ENCODE assay signal across 8 cellular contexts in genomic region chr12:53213348-53213747, GRCh38. TPM values are rescaled to one million over a fixed set of nuclear protein-coding genes. Genes with fewer than 3 reads are reported as not detected.
DNase-seq lines count a peak whose midpoint lies in the region; ATAC-seq and TF ChIP-seq lines count a peak whose summit lies in the region.

No MANE protein-coding gene starts in this region.

- H3K4me3 Mint-ChIP-seq in naive thymus-derived CD8-positive, alpha-beta T cell: peak overlapping the region in 2 of 10 donors; percentile 10 to 54
- no peak overlapping the region for H3K4me3 Mint-ChIP-seq in stimulated activated effector memory CD8-positive, alpha-beta T cell treated with anti-CD3 and anti-CD28 coated beads, Interleukin-12 subunit alpha, Interleukin-12 subunit beta, amount 100 ng/mL, for 72 hours

- ATAC-seq in DND-41 (ENCODE audit: insufficient read depth, low read depth) (peak; percentile 94), GM19397 (IDR thresholded peaks at IDR 0.05; ENCODE audit: unreplicated experiment) (no peak)
- ATAC-seq in naive thymus-derived CD8-positive, alpha-beta T cell: peak; percentile 72 to 73
- ATAC-seq in stimulated activated effector memory CD8-positive, alpha-beta T cell treated with anti-CD3 and anti-CD28 coated beads, Interleukin-12 subunit alpha, Interleukin-12 subunit beta, amount 100 ng/mL, for 72 hours: peak; percentile 72

- H3K4me1 ChIP-seq in DND-41 (ENCODE audit: insufficient read depth, low read length) (peaks cover 14% of the 10 kb centered on the region), OCI-LY1 (ENCODE audit: insufficient read depth, low read length, severe bottlenecking) (peaks cover 12% of the 10 kb centered on the region)

- H2AFZ ChIP-seq in DND-41 (ENCODE audit: low read depth, low read length) (peak overlapping the region; percentile 68), OCI-LY1 (ENCODE audit: low read length) (no peak overlapping the region)

- peaks cover 0 to 66% (median 8%) of the 10 kb centered on the region in 3 donors for H3K36me3 Mint-ChIP-seq in naive thymus-derived CD8-positive, alpha-beta T cell
- peaks cover 88% of the 10 kb centered on the region for H3K36me3 Mint-ChIP-seq in stimulated activated effector memory CD8-positive, alpha-beta T cell treated with anti-CD3 and anti-CD28 coated beads, Interleukin-12 subunit alpha, Interleukin-12 subunit beta, amount 100 ng/mL, for 72 hours

- H3K9ac ChIP-seq in DND-41 (ENCODE audit: low read depth, low read length) (no peak overlapping the region), OCI-LY1 (ENCODE audit: low read length) (no peak overlapping the region)

- no peaks in the 10 kb centered on the region; the same call in 1 of the 2 replicates for H3F3A ChIP-seq in OCI-LY1 (ENCODE audit: insufficient read depth, low read length)

- TF ChIP-seq CTCF in DND-41 (IDR thresholded peaks at IDR 0.05; ENCODE audit: borderline replicate concordance, extremely low read depth, low read length, poor library complexity, severe bottlenecking) (peak; percentile 99), OCI-LY1 (IDR thresholded peaks at IDR 0.05; ENCODE audit: low read length) (peak; percentile 96), epithelial cell of esophagus (IDR thresholded peaks at IDR 0.05; ENCODE audit: insufficient read depth, low read depth, low read length, missing control alignments) (peak; percentile 83)

- POLR2A ChIA-PET in naive thymus-derived CD8-positive, alpha-beta T cell (lab: Charles Lee): interaction anchor here (0.7 to 5.2 kb wide), 16 partner anchors 10 to 166 kb away, joined by 3 to 30 read pairs (median 4); partner anchors contain the start of genes ESPL1, PFDN5 and SP1

- H3K27ac ChIP-seq in DND-41 (ENCODE audit: low read length) (no peak overlapping the region), OCI-LY1 (ENCODE audit: low read depth, low read length, poor library complexity, severe bottlenecking) (no peak overlapping the region)

- H3K4me2 ChIP-seq in DND-41 (ENCODE audit: insufficient read depth, low read length) (peak overlapping the region; percentile 51; the same call in 1 of the 2 replicates), OCI-LY1 (ENCODE audit: low read length) (no peak overlapping the region; the same call in 1 of the 2 replicates)

- no peaks in the 10 kb centered on the region for H3K9me2 ChIP-seq in OCI-LY1 (ENCODE audit: low read depth, low read length)

- H3K27me3 ChIP-seq in DND-41 (ENCODE audit: insufficient read depth, low read length, poor library complexity) (no peaks in the 10 kb centered on the region), OCI-LY1 (ENCODE audit: insufficient read depth, low read length) (peaks cover 3% of the 10 kb centered on the region; the same call in 1 of the 2 replicates)

- peak; percentile 87 for DNase-seq in DND-41
- DNase-seq in HUDEP-2 (lab: John Stamatoyannopoulos, UW; ENCODE audit: unreplicated experiment in 76 of 76): peak in 66 of 76 experiments; percentile 9 to 80 (median 62)
- DNase-seq in activated CD8-positive, alpha-beta memory T cell treated with anti-CD3 and anti-CD28 coated beads, Interleukin-2, amount 50 U/mL, for 48 hours: peak; percentile 96
- peak; percentile 69 for DNase-seq in epithelial cell of esophagus (ENCODE audit: low read depth)
- DNase-seq in naive thymus-derived CD8-positive, alpha-beta T cell: peak; percentile 69 to 90 (median 83)
- peak; percentile 73 to 89 for DNase-seq in stimulated activated effector memory CD8-positive, alpha-beta T cell treated with anti-CD3 and anti-CD28 coated beads, Interleukin-12 subunit alpha, Interleukin-12 subunit beta, amount 100 ng/mL, for 72 hours (ENCODE audit: low spot score in 2 of 2)

- H3K4me3 ChIP-seq in DND-41 (ENCODE audit: low read depth in 1 of 2, low read length in 2 of 2) (no peak overlapping the region), OCI-LY1 (ENCODE audit: low read depth, low read length, poor library complexity, severe bottlenecking) (no peak overlapping the region), epithelial cell of esophagus (ENCODE audit: low read length) (no peak overlapping the region)

- H3K4me1 Mint-ChIP-seq in naive thymus-derived CD8-positive, alpha-beta T cell: peaks cover 59 to 83% (median 78%) of the 10 kb centered on the region in 4 donors
- peaks cover 91% of the 10 kb centered on the region for H3K4me1 Mint-ChIP-seq in stimulated activated effector memory CD8-positive, alpha-beta T cell treated with anti-CD3 and anti-CD28 coated beads, Interleukin-12 subunit alpha, Interleukin-12 subunit beta, amount 100 ng/mL, for 72 hours

- H3K79me2 ChIP-seq in DND-41 (ENCODE audit: insufficient read depth, low read length): no peaks in the 10 kb centered on the region
- H3K79me2 ChIP-seq in OCI-LY1 (ENCODE audit: insufficient read depth, low read length): no peaks in the 10 kb centered on the region

- H3K36me3 ChIP-seq in DND-41 (ENCODE audit: insufficient read depth, low read length) (no peaks in the 10 kb centered on the region), OCI-LY1 (ENCODE audit: insufficient read depth, low read length) (no peaks in the 10 kb centered on the region)

- no peaks in the 10 kb centered on the region for H3K9me3 Mint-ChIP-seq in naive thymus-derived CD8-positive, alpha-beta T cell
- H3K9me3 Mint-ChIP-seq in stimulated activated effector memory CD8-positive, alpha-beta T cell treated with anti-CD3 and anti-CD28 coated beads, Interleukin-12 subunit alpha, Interleukin-12 subunit beta, amount 100 ng/mL, for 72 hours: no peaks in the 10 kb centered on the region

- H3K9me3 ChIP-seq in DND-41 (ENCODE audit: insufficient read depth, low read length, severe bottlenecking): no peaks in the 10 kb centered on the region
- H3K9me3 ChIP-seq in OCI-LY1 (ENCODE audit: low read length): no peaks in the 10 kb centered on the region

- peak overlapping the region; percentile 52 to 93 (median 80) for H3K27ac Mint-ChIP-seq in naive thymus-derived CD8-positive, alpha-beta T cell
- peak overlapping the region; percentile 70 for H3K27ac Mint-ChIP-seq in stimulated activated effector memory CD8-positive, alpha-beta T cell treated with anti-CD3 and anti-CD28 coated beads, Interleukin-12 subunit alpha, Interleukin-12 subunit beta, amount 100 ng/mL, for 72 hours

- H3K27me3 Mint-ChIP-seq in naive thymus-derived CD8-positive, alpha-beta T cell: no peaks in the 10 kb centered on the region

- H4K20me1 ChIP-seq in DND-41 (ENCODE audit: insufficient read depth, low read length): no peaks in the 10 kb centered on the region
- no peaks in the 10 kb centered on the region for H4K20me1 ChIP-seq in OCI-LY1 (ENCODE audit: insufficient read depth, low read length)

RNA-seq across cellular contexts. Expression of gene ITGB7, which starts 6.3 kb away (rescaled TPM):
- total RNA-seq in naive thymus-derived CD8-positive, alpha-beta T cell: 100 to 1,000 TPM; 353 to 362 TPM
- 100 to 1,000 TPM; 202 to 219 (median 206) TPM for polyA plus RNA-seq in naive thymus-derived CD8-positive, alpha-beta T cell

RNA-seq across cellular contexts. Expression of gene RARG, which starts 18.7 kb away (rescaled TPM):
- total RNA-seq in naive thymus-derived CD8-positive, alpha-beta T cell: 10 to 100 TPM; 57.8 to 60.4 TPM
- 10 to 100 TPM in 1 of 3 donors, 1 to 10 TPM in 2; 1.6 to 12.7 (median 3.8) TPM for polyA plus RNA-seq in naive thymus-derived CD8-positive, alpha-beta T cell

RNA-seq across cellular contexts. Expression of gene CSAD, which starts 32.6 kb away (rescaled TPM):
- 10 to 100 TPM; 50.8 to 53.4 TPM for total RNA-seq in naive thymus-derived CD8-positive, alpha-beta T cell
- 1 to 10 TPM; 1.1 to 1.3 (median 1.2) TPM for polyA plus RNA-seq in naive thymus-derived CD8-positive, alpha-beta T cell

RNA-seq across cellular contexts. Expression of gene ZNF740, which starts 32.8 kb away (rescaled TPM):
- total RNA-seq in naive thymus-derived CD8-positive, alpha-beta T cell: 100 to 1,000 TPM; 112 to 113 TPM
- 1 to 10 TPM; 2.8 to 3.5 (median 3.1) TPM for polyA plus RNA-seq in naive thymus-derived CD8-positive, alpha-beta T cell

RNA-seq across cellular contexts. Expression of gene ESPL1, which starts 54.8 kb away (rescaled TPM):
- under 1 TPM; 0.27 to 0.81 TPM for total RNA-seq in naive thymus-derived CD8-positive, alpha-beta T cell
- not detected for polyA plus RNA-seq in naive thymus-derived CD8-positive, alpha-beta T cell
